20 cellular contexts compared by ENCODE assay signal in the genomic region with DNA sequence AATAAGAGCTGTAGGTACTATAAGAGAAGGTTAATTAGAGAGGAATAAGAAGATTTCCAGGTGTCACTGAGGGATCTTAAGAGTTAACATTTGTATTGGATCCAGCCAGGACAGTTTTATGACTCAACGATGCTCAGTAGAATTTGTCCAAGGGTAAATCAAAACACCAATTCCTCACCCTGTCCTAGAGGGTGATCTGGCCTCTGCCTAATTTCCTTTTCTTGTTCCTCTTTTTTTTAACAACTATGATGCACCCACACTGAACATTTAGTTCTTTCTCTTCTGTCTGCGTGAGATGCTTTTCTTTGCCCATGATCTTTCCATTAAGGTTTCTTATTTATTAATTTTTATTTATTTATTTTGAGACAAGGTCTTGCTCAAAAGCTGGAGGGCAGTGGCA.
DNase-seq lines count a peak whose midpoint lies in the region; ATAC-seq lines count a peak whose summit lies in the region.
"Had no signal": no experiment of that assay in that cellular context is flagged by ENCODE, and none has a peak within 500 bp of the region (broad histone marks: within the 10 kb centered on the region; RNA-seq: fewer than 3 reads in every experiment).

No MANE protein-coding gene starts in this region.

- H3K36me3 Mint-ChIP-seq in activated T-cell treated with anti-CD3 and anti-CD28 coated beads, Interleukin-2, amount 50 U/mL, for 72 hours (ENCODE audit: insufficient read depth in 2 of 2) = peaks cover 9 to 31% of the 10 kb centered on the region in 2 donors
- H3K36me3 Mint-ChIP-seq in activated naive CD8-positive, alpha-beta T cell treated with anti-CD3 and anti-CD28 coated beads, Interleukin-2, amount 50 U/mL, for 24 hours (ENCODE audit: low read depth) = peaks cover 50% of the 10 kb centered on the region
- H3K36me3 Mint-ChIP-seq in stimulated activated naive B cell treated with anti-CD40 and anti-IgM and Interleukin-4, amounts not matched to agents 10 μg/mL and 1 μg/mL and 100 μg/mL, for 72 hours = peaks cover 34 to 45% of the 10 kb centered on the region in 2 donors

- peaks cover 15% of the 10 kb centered on the region for H3K4me1 Mint-ChIP-seq in activated T-cell treated with anti-CD3 and anti-CD28 coated beads, Interleukin-2, amount 50 U/mL, for 72 hours (ENCODE audit: low read depth)
- H3K4me1 Mint-ChIP-seq in activated naive CD8-positive, alpha-beta T cell treated with anti-CD3 and anti-CD28 coated beads, Interleukin-2, amount 50 U/mL, for 24 hours = peaks cover 22% of the 10 kb centered on the region
- peaks cover 12 to 24% of the 10 kb centered on the region in 2 donors for H3K4me1 Mint-ChIP-seq in stimulated activated naive B cell treated with anti-CD40 and anti-IgM and Interleukin-4, amounts not matched to agents 10 μg/mL and 1 μg/mL and 100 μg/mL, for 72 hours

- H3K27me3 Mint-ChIP-seq in activated T-cell treated with anti-CD3 and anti-CD28 coated beads, Interleukin-2, amount 50 U/mL, for 72 hours (ENCODE audit: low read depth) = no peaks in the 10 kb centered on the region
- no peaks in the 10 kb centered on the region for H3K27me3 Mint-ChIP-seq in activated naive CD8-positive, alpha-beta T cell treated with anti-CD3 and anti-CD28 coated beads, Interleukin-2, amount 50 U/mL, for 24 hours
- H3K27me3 Mint-ChIP-seq in stimulated activated naive B cell treated with anti-CD40 and anti-IgM and Interleukin-4, amounts not matched to agents 10 μg/mL and 1 μg/mL and 100 μg/mL, for 72 hours = no peaks in the 10 kb centered on the region

- no peak for ATAC-seq in activated T-cell treated with anti-CD3 and anti-CD28 coated beads, Interleukin-2, amount 50 U/mL, for 72 hours (replicated peaks in 1 of 2)
- no peak for ATAC-seq in activated naive CD8-positive, alpha-beta T cell treated with anti-CD3 and anti-CD28 coated beads, Interleukin-2, amount 50 U/mL, for 24 hours
- ATAC-seq in stimulated activated naive B cell treated with anti-CD40 and anti-IgM and Interleukin-4, amounts not matched to agents 10 μg/mL and 1 μg/mL and 100 μg/mL, for 72 hours (replicated peaks) = peak; percentile 50 to 70
- ATAC-seq in HG03097 (IDR thresholded peaks at IDR 0.05; ENCODE audit: low FRiP score, unreplicated experiment) (no peak), HG03045 (IDR thresholded peaks at IDR 0.05; ENCODE audit: unreplicated experiment) (no peak)
- ATAC-seq: gastrocnemius medialis; left colon; stimulated activated naive CD8-positive, alpha-beta T cell treated with anti-CD3 and anti-CD28 coated beads, Interleukin-15, Interleukin-2, amounts not matched to agents 100 U/mL and 50 U/mL, for 24 hours had no signal

- peak overlapping the region; percentile 66 for H3K27ac Mint-ChIP-seq in activated T-cell treated with anti-CD3 and anti-CD28 coated beads, Interleukin-2, amount 50 U/mL, for 72 hours
- peak overlapping the region; percentile 49 for H3K27ac Mint-ChIP-seq in activated naive CD8-positive, alpha-beta T cell treated with anti-CD3 and anti-CD28 coated beads, Interleukin-2, amount 50 U/mL, for 24 hours
- no peak overlapping the region for H3K27ac Mint-ChIP-seq in stimulated activated naive B cell treated with anti-CD40 and anti-IgM and Interleukin-4, amounts not matched to agents 10 μg/mL and 1 μg/mL and 100 μg/mL, for 72 hours
- H3K27ac Mint-ChIP-seq: activated T-helper 2 cell treated with anti-CD3 and anti-CD28 coated beads, Interferon-gamma antibody, Interleukin-2, Interleukin-4, amounts not matched to agents 10 μg/mL and 5 μg/mL and 100 μg/mL, durations not matched to agents 14 hours and 24 hours and 36 hours had no signal

- DNase-seq in activated T-cell treated with anti-CD3 and anti-CD28 coated beads, Interleukin-2, amount 50 U/mL, for 72 hours = no peak
- no peak for DNase-seq in activated T-cell treated with anti-CD3 and anti-CD28 coated beads, Interleukin-2, amount 50 U/mL, for 1 hour
- DNase-seq in LHCN-M2 (ENCODE audit: low read depth) = peak; percentile 10
- no peak for DNase-seq in activated naive CD8-positive, alpha-beta T cell treated with anti-CD3 and anti-CD28 coated beads, Interleukin-2, amount 50 U/mL, for 24 hours
- no peak for DNase-seq in stimulated activated naive B cell treated with anti-CD40 and anti-IgM and Interleukin-4, amounts not matched to agents 10 μg/mL and 1 μg/mL and 100 μg/mL, for 72 hours
- no peak for DNase-seq in activated effector memory CD4-positive, alpha-beta T cell treated with anti-CD3 and anti-CD28 coated beads, Interleukin-2, amount 50 U/mL, for 16 hours
- DNase-seq: activated CD4-positive, alpha-beta T cell treated with anti-CD3 and anti-CD28 coated beads, Interleukin-2, amount 50 U/mL, for 1 hour; central memory CD4-positive, alpha-beta T cell; dermis blood vessel endothelial cell; DMS153; esophagus squamous epithelium; gastrocnemius medialis; left colon; mesendoderm; sigmoid colon; stimulated activated naive CD8-positive, alpha-beta T cell treated with anti-CD3 and anti-CD28 coated beads, Interleukin-15, Interleukin-2, amounts not matched to agents 100 U/mL and 50 U/mL, for 24 hours; T1000 had no signal

- peaks cover 1 to 2% of the 10 kb centered on the region in 2 donors for H3K9me3 Mint-ChIP-seq in activated T-cell treated with anti-CD3 and anti-CD28 coated beads, Interleukin-2, amount 50 U/mL, for 72 hours
- peaks cover 10% of the 10 kb centered on the region for H3K9me3 Mint-ChIP-seq in activated naive CD8-positive, alpha-beta T cell treated with anti-CD3 and anti-CD28 coated beads, Interleukin-2, amount 50 U/mL, for 24 hours
- H3K9me3 Mint-ChIP-seq in stimulated activated naive B cell treated with anti-CD40 and anti-IgM and Interleukin-4, amounts not matched to agents 10 μg/mL and 1 μg/mL and 100 μg/mL, for 72 hours = peaks cover 5 to 13% of the 10 kb centered on the region in 2 donors

- H3K4me3 Mint-ChIP-seq in activated T-cell treated with anti-CD3 and anti-CD28 coated beads, Interleukin-2, amount 50 U/mL, for 72 hours = no peak overlapping the region
- no peak overlapping the region for H3K4me3 Mint-ChIP-seq in activated naive CD8-positive, alpha-beta T cell treated with anti-CD3 and anti-CD28 coated beads, Interleukin-2, amount 50 U/mL, for 24 hours
- H3K4me3 Mint-ChIP-seq in stimulated activated naive B cell treated with anti-CD40 and anti-IgM and Interleukin-4, amounts not matched to agents 10 μg/mL and 1 μg/mL and 100 μg/mL, for 72 hours = no peak overlapping the region

Comparison
In these comparisons a context has a peak if more than half of its experiments do, and no peak if none do; other contexts are left out.
1. ATAC-seq: peak in stimulated activated naive B cell treated with anti-CD40 and anti-IgM and Interleukin-4, amounts not matched to agents 10 μg/mL and 1 μg/mL and 100 μg/mL, for 72 hours (2 of 2); none in activated T-cell treated with anti-CD3 and anti-CD28 coated beads, Interleukin-2, amount 50 U/mL, for 72 hours (0 of 2), activated naive CD8-positive, alpha-beta T cell treated with anti-CD3 and anti-CD28 coated beads, Interleukin-2, amount 50 U/mL, for 24 hours (single experiment), HG03097 (single experiment) and HG03045 (single experiment).